24 cellular contexts compared by ENCODE assay signal in genomic region chr5:42547894-42548293, GRCh38.
"Had no signal": no experiment of that assay in that cellular context is flagged by ENCODE, and none has a peak within 500 bp of the region (broad histone marks: within the 10 kb centered on the region; RNA-seq: fewer than 3 reads in every experiment).

No MANE protein-coding gene starts in this region.

- H3K27me3 ChIP-seq: adrenal gland, breast epithelium, SJSA1 had no signal

- ATAC-seq: activated CD4-positive, CD25-positive, alpha-beta regulatory T cell treated with anti-CD3 and anti-CD28 coated beads, Interleukin-2, amount 50 U/mL, for 24 hours; activated CD8-positive, alpha-beta T cell treated with anti-CD3 and anti-CD28 coated beads for 36 hours; activated T-cell treated with anti-CD3 and anti-CD28 coated beads, Interleukin-2, amount 50 U/mL, for 72 hours; Panc1 had no signal

- H3K9me3 ChIP-seq: adrenal gland, breast epithelium, SJSA1 had no signal

- H3K4me3 ChIP-seq: adrenal gland, breast epithelium, SJSA1 had no signal

- H3K36me3 ChIP-seq: adrenal gland, breast epithelium, SJSA1 had no signal

- H3K27ac ChIP-seq: adrenal gland, KMS-11, SJSA1 had no signal

- DNase-seq: activated CD4-positive, alpha-beta T cell treated with anti-CD3 and anti-CD28 coated beads for 4 hours; activated CD8-positive, alpha-beta memory T cell treated with anti-CD3 and anti-CD28 coated beads, Interleukin-2, amount 50 U/mL, for 4 hours; activated CD8-positive, alpha-beta T cell treated with anti-CD3 and anti-CD28 coated beads for 36 hours; activated gamma-delta T cell treated with Interleukin-2 at 50 U/mL for 16 hours; activated naive CD4-positive, alpha-beta T cell treated with anti-CD3 and anti-CD28 coated beads, Interleukin-2, amount 10 ng/mL, durations not matched to agents 7 days and 5 days; activated naive CD8-positive, alpha-beta T cell treated with anti-CD3 and anti-CD28 coated beads for 36 hours; activated T-cell treated with anti-CD3 and anti-CD28 coated beads, Interleukin-2, amount 50 U/mL, for 72 hours; adrenal gland; anterior cingulate cortex; NCI-H1092 treated with DMSO at 0.1 percent for 48 hours; NCI-H1417 treated with DMSO at 0.1 percent for 48 hours; NCI-H1694 treated with DMSO at 0.1 percent for 48 hours; NCI-H2081; NCI-H510A treated with DMSO at 0.1 percent for 48 hours; NCI-H69; NK-92 treated with Interleukin-12 subunit alpha and Interleukin-12 subunit beta, amount 100 ng/mL, for 24 hours; OCI-M1; RPMI8226; SHP77 had no signal

- H3K4me1 ChIP-seq: breast epithelium, SJSA1 had no signal
